In the genomic region with DNA sequence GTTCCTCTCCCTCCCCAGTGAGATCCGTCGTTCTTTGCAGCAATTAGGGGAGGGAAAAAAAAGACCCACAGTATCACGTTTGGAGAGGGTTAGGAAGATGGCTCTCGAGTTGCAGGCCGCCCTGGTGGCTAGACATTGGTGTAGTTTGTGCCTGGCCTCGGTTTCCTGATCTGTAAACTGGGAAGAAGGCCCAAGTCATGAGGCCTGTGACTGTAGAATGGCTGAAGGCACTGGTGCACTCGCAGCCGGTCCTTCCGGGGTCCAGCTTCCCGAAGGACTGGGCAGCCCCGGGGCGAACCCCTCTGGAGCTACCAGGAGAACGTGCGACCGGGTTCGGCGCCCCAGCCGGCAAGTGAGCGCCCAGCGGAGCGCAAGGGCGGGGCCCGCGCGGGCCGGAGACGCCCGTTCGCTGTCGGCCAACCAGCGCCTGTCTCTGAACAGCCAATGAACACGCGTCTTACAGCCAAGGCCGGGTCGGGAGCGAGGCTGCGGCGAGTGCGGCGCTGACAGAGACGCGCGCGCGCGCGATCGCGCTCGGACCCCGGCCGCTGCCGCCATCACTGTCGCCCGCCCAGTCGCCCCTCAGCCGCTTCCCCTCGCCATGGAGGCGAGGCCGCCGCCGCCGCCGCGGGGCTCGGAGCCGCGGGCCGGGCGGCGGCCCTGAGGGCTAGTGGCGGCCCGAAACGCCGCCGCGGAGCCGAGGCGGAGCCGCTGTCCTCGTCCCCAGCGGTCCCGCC, we compare ENCODE assay signal across 8 cellular contexts. TPM values are rescaled to one million over a fixed set of nuclear protein-coding genes. Genes with fewer than 3 reads are reported as not detected.
DNase-seq lines count a peak whose midpoint lies in the region; ATAC-seq and TF ChIP-seq lines count a peak whose summit lies in the region.

A gene with protein sequence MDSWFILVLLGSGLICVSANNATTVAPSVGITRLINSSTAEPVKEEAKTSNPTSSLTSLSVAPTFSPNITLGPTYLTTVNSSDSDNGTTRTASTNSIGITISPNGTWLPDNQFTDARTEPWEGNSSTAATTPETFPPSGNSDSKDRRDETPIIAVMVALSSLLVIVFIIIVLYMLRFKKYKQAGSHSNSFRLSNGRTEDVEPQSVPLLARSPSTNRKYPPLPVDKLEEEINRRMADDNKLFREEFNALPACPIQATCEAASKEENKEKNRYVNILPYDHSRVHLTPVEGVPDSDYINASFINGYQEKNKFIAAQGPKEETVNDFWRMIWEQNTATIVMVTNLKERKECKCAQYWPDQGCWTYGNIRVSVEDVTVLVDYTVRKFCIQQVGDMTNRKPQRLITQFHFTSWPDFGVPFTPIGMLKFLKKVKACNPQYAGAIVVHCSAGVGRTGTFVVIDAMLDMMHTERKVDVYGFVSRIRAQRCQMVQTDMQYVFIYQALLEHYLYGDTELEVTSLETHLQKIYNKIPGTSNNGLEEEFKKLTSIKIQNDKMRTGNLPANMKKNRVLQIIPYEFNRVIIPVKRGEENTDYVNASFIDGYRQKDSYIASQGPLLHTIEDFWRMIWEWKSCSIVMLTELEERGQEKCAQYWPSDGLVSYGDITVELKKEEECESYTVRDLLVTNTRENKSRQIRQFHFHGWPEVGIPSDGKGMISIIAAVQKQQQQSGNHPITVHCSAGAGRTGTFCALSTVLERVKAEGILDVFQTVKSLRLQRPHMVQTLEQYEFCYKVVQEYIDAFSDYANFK (plus strand): TSS at position 472 of the 737 bp plus-strand sequence. CDS start 90,797 bp downstream, outside the sequence.

- ATAC-seq in HG02678 (IDR thresholded peaks at IDR 0.05; ENCODE audit: unreplicated experiment) (peak; percentile 92), Right ventricle myocardium superior (ENCODE audit: poor library complexity) (peak; percentile 98)

- peak within 1 kb of the TSS; percentile 92 for H3K4me3 ChIP-seq in parathyroid adenoma (ENCODE audit: low read depth, low read length)
- peak within 1 kb of the TSS; percentile 74 to 94 for H3K4me3 ChIP-seq in tibial artery

- peak within 1 kb of the TSS; percentile 69 for H3K9ac ChIP-seq in parathyroid adenoma

- H3K9me3 ChIP-seq in parathyroid adenoma (ENCODE audit: control insufficient read depth, low read length) (no peaks in the 10 kb centered on the region), tibial artery (no peaks in the 10 kb centered on the region)

- H3K4me2 ChIP-seq in parathyroid adenoma (ENCODE audit: low read length) = peak within 1 kb of the TSS; percentile 100

- H3K27me3 ChIP-seq in parathyroid adenoma (ENCODE audit: control insufficient read depth, insufficient read depth, low read length) (no peaks in the 10 kb centered on the region), tibial artery (peaks cover 0 to 12% of the 10 kb centered on the region in 2 donors)

- 0 out of 3 replicates have a peak, but pooled peaks have one; percentile 18 for TF ChIP-seq CTCF in GM12872 (IDR thresholded peaks at IDR 0.05; ENCODE audit: insufficient read depth, low read depth, low read length)
- TF ChIP-seq CTCF in parathyroid adenoma (IDR thresholded peaks at IDR 0.05) = no peak
- no peak for TF ChIP-seq CTCF in tibial artery (IDR thresholded peaks at IDR 0.05)

- intact Hi-C loops in Right ventricle myocardium superior (cut with DNase I) (no loop called here), tibial artery (cut with DNase I; ENCODE audit: low total_unique reads) (loop anchor here (2.0 to 10.0 kb wide), 2 partner anchors 30 to 178 kb away; partner anchors contain the start of gene EBF4)

- H3K27ac ChIP-seq in parathyroid adenoma = no peak within 1 kb of the TSS
- peak within 1 kb of the TSS; percentile 71 to 81 for H3K27ac ChIP-seq in tibial artery

- H3K36me3 ChIP-seq in parathyroid adenoma (ENCODE audit: control insufficient read depth, insufficient read depth, low read length) (no peaks in the 10 kb centered on the region), tibial artery (no peaks in the 10 kb centered on the region)

- H3K79me2 ChIP-seq in parathyroid adenoma = peaks cover 16% of the 10 kb centered on the region

- peak; percentile 79 for DNase-seq in NCI-H128 (lab: John Stamatoyannopoulos, UW; ENCODE audit: unreplicated experiment)
- peak; percentile 86 to 90 for DNase-seq in SW 1271 (lab: John Stamatoyannopoulos, UW)
- DNase-seq in activated naive CD8-positive, alpha-beta T cell treated with anti-CD3 and anti-CD28 coated beads, Interleukin-2, amount 50 U/mL, for 16 hours (ENCODE audit: low read depth, low spot score) = peak; percentile 78
- peak; percentile 96 for DNase-seq in Right ventricle myocardium superior
- DNase-seq in tibial artery = peak; percentile 90 to 94

- peak within 1 kb of the TSS; percentile 99 for H2AFZ ChIP-seq in parathyroid adenoma

- H3K4me1 ChIP-seq in parathyroid adenoma (no peaks in the 10 kb centered on the region), tibial artery (peaks cover 0 to 48% (median 41%) of the 10 kb centered on the region in 4 donors)

RNA-seq across cellular contexts. Expression of the gene that starts here (rescaled TPM):
- 24.2 TPM for total RNA-seq in Right ventricle myocardium superior
